20 cellular contexts compared by ENCODE assay signal in the genomic region with DNA sequence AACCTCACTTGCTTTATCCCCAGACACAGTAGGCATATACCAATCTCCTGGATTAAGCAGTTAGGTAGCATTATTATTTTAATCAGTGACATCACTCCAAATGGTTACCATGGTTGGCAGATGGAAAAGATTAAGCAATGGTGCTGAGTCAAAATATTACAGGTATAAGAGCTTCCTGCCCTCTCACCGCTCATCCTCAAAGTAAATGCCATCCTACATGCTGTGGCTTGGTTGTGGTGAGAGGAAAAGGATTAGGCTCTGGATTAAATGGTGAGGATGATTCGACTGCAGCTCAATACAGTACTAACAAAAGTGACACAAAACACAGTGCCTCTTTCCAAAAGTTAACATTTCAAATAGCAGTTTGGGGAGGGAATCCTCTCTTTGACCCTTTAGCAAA.
DNase-seq lines count a peak whose midpoint lies in the region; ATAC-seq, FAIRE-seq and TF ChIP-seq lines count a peak whose summit lies in the region.
"Had no signal": no experiment of that assay in that cellular context is flagged by ENCODE, and none has a peak within 500 bp of the region (broad histone marks: within the 10 kb centered on the region; RNA-seq: fewer than 3 reads in every experiment).

No MANE protein-coding gene starts in this region.

- H3K27ac Mint-ChIP-seq in CD4-positive, alpha-beta memory T cell, result no peak overlapping the region
- H3K27ac Mint-ChIP-seq: B cell, CD14-positive monocyte had no signal

- H3K27ac ChIP-seq in neural cell (ENCODE audit: low read length) (peak overlapping the region; percentile 45), osteoblast (ENCODE audit: low read depth, low read length) (no peak overlapping the region)
- H3K27ac ChIP-seq in CD4-positive, alpha-beta memory T cell (ENCODE audit: low read depth, low read length), result no peak overlapping the region
- H3K27ac ChIP-seq: A549 had no signal

- H3K4me2 ChIP-seq in neural cell (ENCODE audit: low read length) (peak overlapping the region; percentile 22), osteoblast (ENCODE audit: insufficient read depth, low read length) (no peak overlapping the region)
- H3K4me2 ChIP-seq: A549 had no signal

- ATAC-seq in HG02798 (IDR thresholded peaks at IDR 0.05; ENCODE audit: poor library complexity, unreplicated experiment), result no peak
- ATAC-seq: A549 had no signal

- TF ChIP-seq EP300 in neural cell (conservative IDR thresholded peaks at IDR 0.05; ENCODE audit: poor library complexity, severe bottlenecking), result no peak

- H3K79me2 ChIP-seq in neural cell (replicated peaks; ENCODE audit: insufficient read depth, low read length) (no peaks in the 10 kb centered on the region), osteoblast (ENCODE audit: insufficient read depth, low read length) (no peaks in the 10 kb centered on the region)

- H3K9me2 ChIP-seq in neural cell (ENCODE audit: insufficient read depth, low read length), result no peaks in the 10 kb centered on the region

- H3K27me3 Mint-ChIP-seq in CD4-positive, alpha-beta memory T cell, result peaks cover 19 to 50% of the 10 kb centered on the region in 2 donors

- FAIRE-seq in bronchial epithelial cell (lab: Jason Lieb, UNC), result peak; percentile 92
- FAIRE-seq: A549 had no signal

- no peaks in the 10 kb centered on the region for H3K36me3 ChIP-seq in bronchial epithelial cell (ENCODE audit: control insufficient read depth, insufficient read depth, low read length)
- no peaks in the 10 kb centered on the region for H3K36me3 ChIP-seq in neural cell (ENCODE audit: insufficient read depth, low read length)
- no peaks in the 10 kb centered on the region for H3K36me3 ChIP-seq in CD4-positive, alpha-beta memory T cell (ENCODE audit: insufficient read depth, low read length)
- no peaks in the 10 kb centered on the region for H3K36me3 ChIP-seq in osteoblast (ENCODE audit: insufficient read depth, low read length)

- H2AFZ ChIP-seq in neural cell (ENCODE audit: low read depth, low read length) (no peak overlapping the region), osteoblast (ENCODE audit: low read length) (no peak overlapping the region)

- H3K36me3 Mint-ChIP-seq in CD4-positive, alpha-beta memory T cell, result no peaks in the 10 kb centered on the region
- H3K36me3 Mint-ChIP-seq: CD14-positive monocyte had no signal

- no peak overlapping the region for H3K4me3 Mint-ChIP-seq in CD4-positive, alpha-beta memory T cell
- H3K4me3 Mint-ChIP-seq: B cell had no signal

- DNase-seq in HT1080 (ENCODE audit: low read depth) (peak; percentile 27), NCI-H82 treated with DMSO at 0.1 percent for 48 hours (lab: John Stamatoyannopoulos, UW; ENCODE audit: unreplicated experiment) (peak; percentile 9), bronchial epithelial cell (ENCODE audit: low read depth) (peak; percentile 97), osteoblast (ENCODE audit: insufficient read length, low spot score, missing footprints) (no peak)
- DNase-seq in CD4-positive, alpha-beta memory T cell, result no peak
- DNase-seq: DMS79, Kasumi-1, MM.1S, NCI-H1048, NCI-H1417 treated with DMSO at 0.1 percent for 48 hours, NCI-H187 treated with DMSO at 0.1 percent for 48 hours, NCI-H2107, NCI-H446 treated with DMSO at 0.1 percent for 48 hours, NCI-H748 treated with DMSO at 0.1 percent for 48 hours, SHP77 had no signal

- no peaks in the 10 kb centered on the region for H4K20me1 ChIP-seq in neural cell (ENCODE audit: insufficient read depth)
- H4K20me1 ChIP-seq in osteoblast (ENCODE audit: insufficient read depth, low read length), result no peaks in the 10 kb centered on the region

- no peaks in the 10 kb centered on the region for H3K4me1 ChIP-seq in CD4-positive, alpha-beta memory T cell (ENCODE audit: insufficient read depth, low read length)
- no peaks in the 10 kb centered on the region for H3K4me1 ChIP-seq in osteoblast (ENCODE audit: insufficient read depth, low read length)
- H3K4me1 ChIP-seq: A549 had no signal

- H3K27me3 ChIP-seq in bronchial epithelial cell (ENCODE audit: control insufficient read depth, insufficient read depth, low read length) (no peaks in the 10 kb centered on the region), neural cell (ENCODE audit: insufficient read depth, low read depth, low read length) (no peaks in the 10 kb centered on the region), osteoblast (ENCODE audit: insufficient read depth, low read length) (peaks cover 15% of the 10 kb centered on the region)
- peaks cover 11% of the 10 kb centered on the region for H3K27me3 ChIP-seq in CD4-positive, alpha-beta memory T cell (ENCODE audit: insufficient read depth, low read length)

- no peak overlapping the region for H3K9ac ChIP-seq in neural cell (ENCODE audit: low read length)

- TF ChIP-seq RAD21 in neural cell (conservative IDR thresholded peaks at IDR 0.05), result no peak

- peaks cover 0 to 7% (median 0%) of the 10 kb centered on the region in 8 donors for H3K9me3 Mint-ChIP-seq in CD4-positive, alpha-beta memory T cell

- no peaks in the 10 kb centered on the region for H3K4me1 Mint-ChIP-seq in CD4-positive, alpha-beta memory T cell
- H3K4me1 Mint-ChIP-seq: B cell, CD14-positive monocyte had no signal

- H3K9me3 ChIP-seq in neural cell (ENCODE audit: low read length) (no peaks in the 10 kb centered on the region), osteoblast (ENCODE audit: low read depth, low read length) (no peaks in the 10 kb centered on the region)
- no peaks in the 10 kb centered on the region for H3K9me3 ChIP-seq in CD4-positive, alpha-beta memory T cell (ENCODE audit: control insufficient read depth in 1 of 2, low read length in 2 of 2)
- H3K9me3 ChIP-seq: A549 had no signal

- intact Hi-C loops in CD4-positive, alpha-beta memory T cell (cut with micrococcal nuclease), result no loop called here

- TF ChIP-seq CTCF in bronchial epithelial cell (IDR thresholded peaks at IDR 0.05; ENCODE audit: insufficient read depth, low read length, severe bottlenecking) (no peak), neural cell (IDR thresholded peaks at IDR 0.05; ENCODE audit: poor library complexity, severe bottlenecking) (no peak), osteoblast (IDR thresholded peaks at IDR 0.05; ENCODE audit: extremely low read depth, low read depth, low read length) (no peak)

- no peak overlapping the region for H3K4me3 ChIP-seq in bronchial epithelial cell (ENCODE audit: low read depth, low read length)
- no peak overlapping the region for H3K4me3 ChIP-seq in neural cell (ENCODE audit: low read length)
- H3K4me3 ChIP-seq in CD4-positive, alpha-beta memory T cell (ENCODE audit: low read length in 2 of 2), result no peak overlapping the region
- H3K4me3 ChIP-seq in osteoblast (ENCODE audit: insufficient read depth, low read length), result no peak overlapping the region
- H3K4me3 ChIP-seq: A549 had no signal

- POLR2A ChIA-PET in CD4-positive, alpha-beta memory T cell (lab: Charles Lee; ENCODE audit: partially characterized antibody), result no interaction called here

- H3F3A ChIP-seq in neural cell (ENCODE audit: insufficient read depth, low read length, poor library complexity, severe bottlenecking), result peaks cover 4% of the 10 kb centered on the region

- CTCF ChIA-PET in CD4-positive, alpha-beta memory T cell (lab: Charles Lee; ENCODE audit: partially characterized antibody), result interaction anchor here (0.6 to 0.9 kb wide), 2 partner anchors 10 to 1967 kb away, joined by 3 to 4 read pairs; no protein-coding TSS in a partner anchor

TF ChIP-seq in neural cell, 6 proteins besides CTCF, POLR2A, EP300 and RAD21:
- TF ChIP-seq POLR2AphosphoS5 (IDR thresholded peaks at IDR 0.05), result no peak
- no peak for TF ChIP-seq MXI1 (conservative IDR thresholded peaks at IDR 0.05; ENCODE audit: poor library complexity, severe bottlenecking)
- TF ChIP-seq EZH2 (IDR thresholded peaks at IDR 0.05; ENCODE audit: borderline replicate concordance, insufficient read depth, low read length, poor library complexity, severe bottlenecking), result no peak

Comparison
In these comparisons a context has a peak if more than half of its experiments do, and no peak if none do; other contexts are left out.
1. DNase-seq: peak in HT1080 (single experiment), NCI-H82 treated with DMSO at 0.1 percent for 48 hours (single experiment) and bronchial epithelial cell (single experiment); none in CD4-positive, alpha-beta memory T cell (0 of 5) and osteoblast (single experiment).